ENCODE assay signal across 6 cellular contexts in genomic region chr1:43969416-43969745, GRCh38. TPM values are rescaled to one million over a fixed set of nuclear protein-coding genes. Genes with fewer than 3 reads are reported as not detected.
DNase-seq lines count a peak whose midpoint lies in the region; ATAC-seq and TF ChIP-seq lines count a peak whose summit lies in the region.

No MANE protein-coding gene starts in this region.

- H3K4me1 ChIP-seq in HUES64 (ENCODE audit: insufficient read depth, low read length) (0 out of 2 replicates have a peak, but pooled peaks cover 9% of the 10 kb centered on the region), psoas muscle (peaks cover 27% of the 10 kb centered on the region), foreskin keratinocyte (peaks cover 3% of the 10 kb centered on the region)

- H3K27ac ChIP-seq in HUES64 (ENCODE audit: low read depth, low read length) (no peak overlapping the region), psoas muscle (no peak overlapping the region), foreskin keratinocyte (no peak overlapping the region)

- no peak overlapping the region for H3K27ac Mint-ChIP-seq in MCF 10A (ENCODE audit: low read depth, unreplicated experiment)

- no peaks in the 10 kb centered on the region for H3K9me3 Mint-ChIP-seq in MCF 10A (ENCODE audit: unreplicated experiment)

- peaks cover 8% of the 10 kb centered on the region for H3K4me1 Mint-ChIP-seq in MCF 10A (ENCODE audit: insufficient read depth, unreplicated experiment)

- H3K4me3 Mint-ChIP-seq in MCF 10A (ENCODE audit: unreplicated experiment), result peak overlapping the region; percentile 98

- H3K27me3 ChIP-seq in HUES64 (ENCODE audit: insufficient read depth, low read length) (no peaks in the 10 kb centered on the region), psoas muscle (ENCODE audit: insufficient read depth in 3 of 3, low read length in 2 of 3) (no peaks in the 10 kb centered on the region), foreskin keratinocyte (no peaks in the 10 kb centered on the region)

- POLR2A ChIA-PET in MCF 10A (lab: Yijun Ruan, JAX), result interaction anchor here (1.6 to 3.9 kb wide), 2 partner anchors 22 to 262 kb away, joined by 6 to 28 read pairs; partner anchors contain the start of genes IPO13 and ST3GAL3

- ATAC-seq in psoas muscle (no peak), foreskin keratinocyte (no peak), HG03159 (IDR thresholded peaks at IDR 0.05; ENCODE audit: unreplicated experiment) (no peak)

- CTCF ChIA-PET in MCF 10A (lab: Yijun Ruan, JAX), result interaction anchor here (1.9 kb wide), 1 partner anchor 24 kb away, joined by 5 read pairs; no protein-coding TSS in a partner anchor

- H3K4me3 ChIP-seq in HUES64 (ENCODE audit: low read length), result peak overlapping the region; percentile 34
- H3K4me3 ChIP-seq in psoas muscle, result peak overlapping the region; percentile 99

- no peaks in the 10 kb centered on the region for H3K27me3 Mint-ChIP-seq in MCF 10A (ENCODE audit: insufficient read depth, unreplicated experiment)

- no peak overlapping the region for H3K9ac ChIP-seq in HUES64 (ENCODE audit: low read depth, low read length)

- intact Hi-C loops in MCF 10A (cut with micrococcal nuclease) (loop anchor here (1.0 kb wide), 1 partner anchor 23 kb away; the partner anchor contains the start of gene IPO13), psoas muscle (cut with DNase I) (no loop called here)

- BruUV-seq in MCF 10A (replicated peaks; lab: Mats Ljungman, UMichigan), result no TSS peak

- H3K9me3 ChIP-seq in HUES64 (ENCODE audit: insufficient read depth, low read depth, low read length) (no peaks in the 10 kb centered on the region), psoas muscle (no peaks in the 10 kb centered on the region)

- H3K36me3 ChIP-seq in HUES64 (ENCODE audit: insufficient read depth, low read length) (peaks cover 26% of the 10 kb centered on the region), psoas muscle (ENCODE audit: insufficient read depth in 1 of 2, low read depth in 1 of 2) (peaks cover 2 to 53% of the 10 kb centered on the region in 2 donors)

- WGBS in HUES64, result 61% methylated on average over 7 of the region's 7 CpGs
- 52 to 59% (median 54%) methylated on average over 7 of the region's 7 CpGs for WGBS in psoas muscle, 3 donors

- TF ChIP-seq CTCF in MCF 10A (IDR thresholded peaks at IDR 0.05; ENCODE audit: unreplicated experiment) (no peak), psoas muscle (IDR thresholded peaks at IDR 0.05) (no peak), foreskin keratinocyte (conservative IDR thresholded peaks at IDR 0.05) (no peak)

- DNase-seq in MCF 10A (ENCODE audit: unreplicated experiment), result no peak
- DNase-seq in psoas muscle, result no peak
- no peak for DNase-seq in foreskin keratinocyte
- DNase-seq in T1000 (lab: John Stamatoyannopoulos, UW), result no peak

- H3K36me3 Mint-ChIP-seq in MCF 10A (ENCODE audit: insufficient read depth, unreplicated experiment), result peaks cover 7% of the 10 kb centered on the region

RNA-seq across cellular contexts. Expression of gene DPH2, which starts 0.4 kb away (rescaled TPM):
- 46.3 TPM for polyA plus RNA-seq in HUES64 (2013, experiment 1 of 2)
- 36.1 TPM for polyA plus RNA-seq in HUES64 (2013, experiment 2 of 2)
- total RNA-seq in MCF 10A (2022) (27.9 and 38.9 TPM in 2 replicates), psoas muscle (10 to 100 TPM; 37.8 to 62.9 (median 44.3) TPM), foreskin keratinocyte (28.5 and 33.3 TPM in 2 replicates)
- polyA plus RNA-seq in psoas muscle (100 to 1,000 TPM in 1 of 3 donors, 10 to 100 TPM in 2; 53.7 to 123 (median 87.6) TPM), foreskin keratinocyte (27.1 and 34.1 TPM in 2 replicates)

RNA-seq across cellular contexts. Expression of gene ATP6V0B, which starts 5.4 kb away (rescaled TPM):
- polyA plus RNA-seq in HUES64 (2013, experiment 1 of 2), result 126 TPM
- polyA plus RNA-seq in HUES64 (2013, experiment 2 of 2), result 103 TPM
- total RNA-seq in MCF 10A (2022) (120 and 141 TPM in 2 replicates), psoas muscle (100 to 1,000 TPM in 3 of 4 donors, 10 to 100 TPM in 1; 87.9 to 133 (median 106) TPM), foreskin keratinocyte (170 and 176 TPM in 2 replicates)
- polyA plus RNA-seq in psoas muscle (100 to 1,000 TPM; 159 to 260 (median 236) TPM), foreskin keratinocyte (207 and 211 TPM in 2 replicates)

RNA-seq across cellular contexts. Expression of gene B4GALT2, which starts 9.6 kb away (rescaled TPM):
- polyA plus RNA-seq in HUES64 (2013, experiment 1 of 2), result 55.9 TPM
- 64.7 TPM for polyA plus RNA-seq in HUES64 (2013, experiment 2 of 2)
- total RNA-seq in MCF 10A (2022), result 56.3 and 68.4 TPM in 2 replicates
- total RNA-seq in psoas muscle, result 10 to 100 TPM; 33.5 to 54.9 (median 50.7) TPM
- polyA plus RNA-seq in psoas muscle, result 10 to 100 TPM; 57.1 to 81.0 (median 60.2) TPM
- 90.6 and 99.1 TPM in 2 replicates for total RNA-seq in foreskin keratinocyte
- 93.3 and 101 TPM in 2 replicates for polyA plus RNA-seq in foreskin keratinocyte

RNA-seq across cellular contexts. Expression of gene CCDC24, which starts 22.0 kb away (rescaled TPM):
- polyA plus RNA-seq in HUES64 (2013, experiment 1 of 2), result 5.8 TPM
- polyA plus RNA-seq in HUES64 (2013, experiment 2 of 2), result 7.7 TPM
- 3.6 and 4.8 TPM in 2 replicates for total RNA-seq in MCF 10A (2022)
- 1 to 10 TPM; 1.1 to 1.9 (median 1.6) TPM for total RNA-seq in psoas muscle
- 1 to 10 TPM in 2 of 3 donors, under 1 TPM in 1; 0.83 to 3.9 (median 2.3) TPM for polyA plus RNA-seq in psoas muscle
- total RNA-seq in foreskin keratinocyte, result 12.4 and 12.9 TPM in 2 replicates
- 17.0 and 17.7 TPM in 2 replicates for polyA plus RNA-seq in foreskin keratinocyte

RNA-seq across cellular contexts. Expression of gene IPO13, which starts 22.6 kb away (rescaled TPM):
- 16.5 TPM for polyA plus RNA-seq in HUES64 (2013, experiment 1 of 2)
- 12.1 TPM for polyA plus RNA-seq in HUES64 (2013, experiment 2 of 2)
- total RNA-seq in MCF 10A (2022) (23.9 and 31.4 TPM in 2 replicates), psoas muscle (100 to 1,000 TPM in 3 of 4 donors, 10 to 100 TPM in 1; 92.4 to 140 (median 108) TPM), foreskin keratinocyte (30.1 and 32.9 TPM in 2 replicates)
- polyA plus RNA-seq in psoas muscle (10 to 100 TPM; 26.8 to 93.0 (median 41.5) TPM), foreskin keratinocyte (23.6 and 25.9 TPM in 2 replicates)
